Comparison of ENCODE assay signal across 1 cellular context in the genomic region with DNA sequence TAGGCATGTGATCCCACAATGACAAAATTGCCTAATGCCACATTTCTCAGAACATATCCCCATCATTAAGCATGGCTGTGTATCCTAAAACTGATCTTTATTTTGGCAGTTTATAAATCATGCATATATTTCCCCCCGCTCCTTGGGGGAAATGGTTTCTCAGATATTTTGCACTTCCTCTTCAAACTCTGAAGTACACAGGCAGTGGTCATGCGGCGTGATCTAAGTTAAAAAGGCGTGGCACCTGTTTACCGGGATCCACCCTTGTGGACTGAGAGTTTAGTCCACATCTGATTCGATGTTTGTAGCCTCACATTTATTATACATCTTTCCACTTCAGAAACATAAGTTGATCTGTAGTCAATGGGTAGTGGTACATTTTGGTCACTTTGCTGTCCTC.
TF ChIP-seq lines count a peak whose summit lies in the region.

No MANE protein-coding gene starts in this region.

TF ChIP-seq in IMR-90, 13 proteins besides CTCF, POLR2A, EP300 and RAD21:
- TF ChIP-seq NFE2L2 (IDR thresholded peaks at IDR 0.05; ENCODE audit: low read depth, low read length) = no peak
- TF ChIP-seq, protein P1, sequence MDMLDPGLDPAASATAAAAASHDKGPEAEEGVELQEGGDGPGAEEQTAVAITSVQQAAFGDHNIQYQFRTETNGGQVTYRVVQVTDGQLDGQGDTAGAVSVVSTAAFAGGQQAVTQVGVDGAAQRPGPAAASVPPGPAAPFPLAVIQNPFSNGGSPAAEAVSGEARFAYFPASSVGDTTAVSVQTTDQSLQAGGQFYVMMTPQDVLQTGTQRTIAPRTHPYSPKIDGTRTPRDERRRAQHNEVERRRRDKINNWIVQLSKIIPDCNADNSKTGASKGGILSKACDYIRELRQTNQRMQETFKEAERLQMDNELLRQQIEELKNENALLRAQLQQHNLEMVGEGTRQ (IDR thresholded peaks at IDR 0.05; ENCODE audit: low read depth, low read length) = no peak
- no peak for TF ChIP-seq MXI1 (IDR thresholded peaks at IDR 0.05; ENCODE audit: borderline replicate concordance, low read depth, low read length)
- TF ChIP-seq CHD1 (IDR thresholded peaks at IDR 0.05; ENCODE audit: low read depth, low read length) = no peak
- no peak for TF ChIP-seq BHLHE40 (IDR thresholded peaks at IDR 0.05; ENCODE audit: low read depth, low read length)
- no peak for TF ChIP-seq CEBPB (IDR thresholded peaks at IDR 0.05; ENCODE audit: low read depth, low read length)
- TF ChIP-seq MAZ (IDR thresholded peaks at IDR 0.05; ENCODE audit: borderline replicate concordance, low read depth, low read length) = no peak
- no peak for TF ChIP-seq FOS (IDR thresholded peaks at IDR 0.05; ENCODE audit: low read depth, low read length)
- no peak for TF ChIP-seq ELK1 (IDR thresholded peaks at IDR 0.05; ENCODE audit: borderline replicate concordance, low read depth, low read length)
- TF ChIP-seq RCOR1 (IDR thresholded peaks at IDR 0.05; ENCODE audit: insufficient replicate concordance, low read length) = no peak
- TF ChIP-seq MAFK (IDR thresholded peaks at IDR 0.05; ENCODE audit: low read depth, low read length) = no peak
- no peak for TF ChIP-seq SMC3 (IDR thresholded peaks at IDR 0.05; ENCODE audit: low read depth, low read length)
- no peak for TF ChIP-seq RFX5 (IDR thresholded peaks at IDR 0.05; ENCODE audit: low read depth, low read length)
